In genomic region chr18:24778810-24779418, GRCh38 we compare ENCODE assay signal across 18 cellular contexts.
DNase-seq lines count a peak whose midpoint lies in the region; ATAC-seq, FAIRE-seq and TF ChIP-seq lines count a peak whose summit lies in the region.
"Had no signal": no experiment of that assay in that cellular context is flagged by ENCODE, and none has a peak within 500 bp of the region (broad histone marks: within the 10 kb centered on the region; RNA-seq: fewer than 3 reads in every experiment).

No MANE protein-coding gene starts in this region.

- H3K27me3 ChIP-seq in Peyer's patch = no peaks in the 10 kb centered on the region
- H3K27me3 ChIP-seq in pancreas = no peaks in the 10 kb centered on the region
- H3K27me3 ChIP-seq in stomach = no peaks in the 10 kb centered on the region

- CTCF ChIA-PET in Calu3 (lab: Charles Lee) = no interaction called here

- H3K9me3 Mint-ChIP-seq in Calu3 (ENCODE audit: low read depth, unreplicated experiment) = no peaks in the 10 kb centered on the region

- peaks cover 0 to 10% (median 0%) of the 10 kb centered on the region in 4 donors for H3K4me1 ChIP-seq in Peyer's patch
- H3K4me1 ChIP-seq in pancreas = no peaks in the 10 kb centered on the region
- H3K4me1 ChIP-seq in stomach = no peaks in the 10 kb centered on the region

- TF ChIP-seq EP300 in stomach (IDR thresholded peaks at IDR 0.05) = no peak

- H3K9me3 ChIP-seq in Peyer's patch (no peaks in the 10 kb centered on the region), pancreas (no peaks in the 10 kb centered on the region), stomach (no peaks in the 10 kb centered on the region)

- H3K4me1 Mint-ChIP-seq in Calu3 (ENCODE audit: low read depth, unreplicated experiment) = peaks cover 18% of the 10 kb centered on the region

- no peak for FAIRE-seq in pancreas (lab: Jason Lieb, UNC)

- BruUV-seq in Calu3 (replicated peaks; lab: Mats Ljungman, UMichigan) = no TSS peak

- WGBS in pancreas, 2 donors = 48 to 50% methylated on average over 6 of the region's 6 CpGs
- WGBS in stomach, 5 donors = 33 to 62% (median 40%) methylated on average over 6 of the region's 6 CpGs

- H3K27me3 Mint-ChIP-seq in Calu3 (ENCODE audit: unreplicated experiment) = no peaks in the 10 kb centered on the region

- intact Hi-C loops in Calu3 (cut with micrococcal nuclease; ENCODE audit: unreplicated experiment) (loop anchor here (5.0 kb wide), 1 partner anchor 37 kb away; no protein-coding TSS in a partner anchor), pancreas (cut with DNase I) (no loop called here), stomach (cut with DNase I; ENCODE audit: low total_unique reads) (no loop called here)

- H3K36me3 ChIP-seq in Peyer's patch = no peaks in the 10 kb centered on the region
- no peaks in the 10 kb centered on the region for H3K36me3 ChIP-seq in pancreas
- no peaks in the 10 kb centered on the region for H3K36me3 ChIP-seq in stomach

- no peak for TF ChIP-seq CTCF in Calu3 (IDR thresholded peaks at IDR 0.05; ENCODE audit: unreplicated experiment)
- no peak for TF ChIP-seq CTCF in Peyer's patch (IDR thresholded peaks at IDR 0.05)
- TF ChIP-seq CTCF in pancreas (IDR thresholded peaks at IDR 0.05) = no peak
- no peak for TF ChIP-seq CTCF in omental fat pad (IDR thresholded peaks at IDR 0.05)
- no peak for TF ChIP-seq CTCF in stomach (IDR thresholded peaks at IDR 0.05)

- no peak overlapping the region for H3K27ac Mint-ChIP-seq in Calu3 (ENCODE audit: unreplicated experiment)

- TF ChIP-seq POLR2A in Peyer's patch (IDR thresholded peaks at IDR 0.05) (no peak), stomach (IDR thresholded peaks at IDR 0.05) (no peak)

- H3K36me3 Mint-ChIP-seq in Calu3 (ENCODE audit: insufficient read depth, unreplicated experiment) = no peaks in the 10 kb centered on the region

- H3K4me3 ChIP-seq in Peyer's patch = no peak overlapping the region
- H3K4me3 ChIP-seq in pancreas = no peak overlapping the region
- H3K4me3 ChIP-seq in stomach = no peak overlapping the region

- DNase-seq in Calu3 (peak; percentile 24), Peyer's patch (peak in 2 of 3 donors; percentile 55 to 70), left kidney (ENCODE audit: low read depth, low spot score) (peak; percentile 28), pancreas (no peak), NCI-H1105 (lab: John Stamatoyannopoulos, UW) (no peak), omental fat pad (ENCODE audit: low spot score) (no peak), stomach (no peak)
- DNase-seq: H9, Karpas-422, NCI-H1092 treated with DMSO at 0.1 percent for 48 hours, NCI-H1436 treated with DMSO at 0.1 percent for 48 hours, NCI-H187 treated with DMSO at 0.1 percent for 48 hours, NCI-H446, NCI-H524 treated with DMSO at 0.1 percent for 48 hours, NCI-H774 had no signal

- ATAC-seq in pancreas (peak in 3 of 4 donors; percentile 37 to 77 (median 48)), GM18520 (IDR thresholded peaks at IDR 0.05; ENCODE audit: unreplicated experiment) (no peak), omental fat pad (ENCODE audit: low FRiP score) (no peak)
- ATAC-seq: SK-N-SH treated with all-trans-retinoic acid at 6 μM for 48 hours had no signal

- H3K4me3 Mint-ChIP-seq in Calu3 (ENCODE audit: low read depth, unreplicated experiment) = no peak overlapping the region
- H3K4me3 Mint-ChIP-seq: H9 had no signal

- H3K27ac ChIP-seq in Peyer's patch (peak overlapping the region in 3 of 4 donors; percentile 1 to 73 (median 49)), pancreas (no peak overlapping the region), stomach (no peak overlapping the region)
- H3K27ac ChIP-seq: HL-60 had no signal

Comparison
In these comparisons a context has a peak if more than half of its experiments do, and no peak if none do; other contexts are left out.
1. DNase-seq: peak in Calu3 (single experiment), Peyer's patch (2 of 3) and left kidney (single experiment); none in pancreas (0 of 6), NCI-H1105 (single experiment), omental fat pad (single experiment) and stomach (single experiment).
2. H3K27ac ChIP-seq: peak in Peyer's patch (3 of 4); none in pancreas (0 of 4) and stomach (0 of 5).
3. ATAC-seq: peak in pancreas (3 of 4); none in GM18520 (single experiment) and omental fat pad (single experiment).